In the genomic region with DNA sequence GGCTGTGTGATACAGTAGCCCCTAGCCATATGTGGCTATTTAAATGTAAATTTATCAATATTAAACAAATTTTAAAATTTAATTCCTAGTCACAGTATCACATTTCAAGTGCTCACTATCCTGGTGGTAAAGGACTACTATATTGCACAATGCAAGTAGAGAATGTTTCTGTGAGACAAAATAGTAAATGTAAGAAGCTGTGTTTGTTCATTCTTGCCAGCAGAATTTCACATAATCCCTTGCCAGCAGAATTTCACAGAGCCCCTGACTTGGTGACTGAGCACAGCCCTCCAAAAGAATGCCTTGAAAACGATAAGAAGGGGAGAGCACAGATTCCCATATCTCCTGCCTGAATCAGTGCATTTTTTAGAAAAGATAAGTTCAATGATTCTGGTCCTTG, we compare ENCODE assay signal across 18 cellular contexts.
"Had no signal": no experiment of that assay in that cellular context is flagged by ENCODE, and none has a peak within 500 bp of the region (broad histone marks: within the 10 kb centered on the region; RNA-seq: fewer than 3 reads in every experiment).

No MANE protein-coding gene starts in this region.

- H2AFZ ChIP-seq: neural progenitor cell had no signal

- H3K4me3 Mint-ChIP-seq: activated CD4-positive, alpha-beta T cell treated with anti-CD3 and anti-CD28 coated beads, Interleukin-2, amount 10 ng/mL, durations not matched to agents 24 days and 14 days; activated CD8-positive, alpha-beta T cell treated with anti-CD3 and anti-CD28 coated beads for 36 hours; activated naive CD4-positive, alpha-beta T cell treated with anti-CD3 and anti-CD28 coated beads, Interleukin-2, amount 10 ng/mL, durations not matched to agents 7 days and 5 days; activated T-cell treated with anti-CD3 and anti-CD28 coated beads, Interleukin-2, amount 50 U/mL, for 4 hours; naive thymus-derived CD4-positive, alpha-beta T cell; neural progenitor cell; stimulated activated naive CD8-positive, alpha-beta T cell treated with anti-CD3 and anti-CD28 coated beads, Interleukin-15, amount 100 ng/mL, for 72 hours; type B pancreatic cell had no signal

- H3K4me2 ChIP-seq: neural progenitor cell had no signal

- H3K36me3 ChIP-seq: adrenal gland, neural progenitor cell, suprapubic skin had no signal

- DNase-seq: activated CD4-positive, alpha-beta T cell treated with anti-CD3 and anti-CD28 coated beads, Interleukin-2, amount 10 ng/mL, durations not matched to agents 24 days and 14 days; activated CD8-positive, alpha-beta T cell treated with anti-CD3 and anti-CD28 coated beads for 36 hours; activated naive CD4-positive, alpha-beta T cell treated with anti-CD3 and anti-CD28 coated beads, Interleukin-2, amount 10 ng/mL, durations not matched to agents 7 days and 5 days; activated T-cell treated with anti-CD3 and anti-CD28 coated beads, Interleukin-2, amount 50 U/mL, for 4 hours; dermis blood vessel endothelial cell; effector memory CD4-positive, alpha-beta T cell; mesenchymal stem cell; naive thymus-derived CD4-positive, alpha-beta T cell; psoas muscle; right cardiac atrium; stimulated activated CD4-positive, alpha-beta T cell treated with anti-CD3 and anti-CD28 coated beads, Interleukin-4, amount 100 ng/mL, for 1 hour; stimulated activated naive CD8-positive, alpha-beta T cell treated with anti-CD3 and anti-CD28 coated beads, Interleukin-15, amount 100 ng/mL, for 72 hours; T1000 had no signal

- H3K27ac ChIP-seq: neural progenitor cell, psoas muscle, suprapubic skin had no signal

- ATAC-seq: activated CD8-positive, alpha-beta T cell treated with anti-CD3 and anti-CD28 coated beads for 36 hours; activated T-cell treated with anti-CD3 and anti-CD28 coated beads, Interleukin-2, amount 50 U/mL, for 4 hours; naive thymus-derived CD4-positive, alpha-beta T cell; psoas muscle; stimulated activated naive CD8-positive, alpha-beta T cell treated with anti-CD3 and anti-CD28 coated beads, Interleukin-15, amount 100 ng/mL, for 72 hours had no signal

- H3K4me3 ChIP-seq: adrenal gland, mucosa of descending colon, neural progenitor cell, psoas muscle, suprapubic skin had no signal

- H3K4me1 ChIP-seq: neural progenitor cell, psoas muscle, suprapubic skin had no signal

- H3K36me3 Mint-ChIP-seq: activated naive CD4-positive, alpha-beta T cell treated with anti-CD3 and anti-CD28 coated beads, Interleukin-2, amount 10 ng/mL, durations not matched to agents 7 days and 5 days; naive thymus-derived CD4-positive, alpha-beta T cell; neural progenitor cell; type B pancreatic cell had no signal

- H3K27me3 Mint-ChIP-seq: stimulated activated naive CD8-positive, alpha-beta T cell treated with anti-CD3 and anti-CD28 coated beads, Interleukin-15, amount 100 ng/mL, for 72 hours had no signal

- H3K27ac Mint-ChIP-seq: activated CD4-positive, alpha-beta T cell treated with anti-CD3 and anti-CD28 coated beads, Interleukin-2, amount 10 ng/mL, durations not matched to agents 24 days and 14 days; activated CD8-positive, alpha-beta T cell treated with anti-CD3 and anti-CD28 coated beads for 36 hours; activated naive CD4-positive, alpha-beta T cell treated with anti-CD3 and anti-CD28 coated beads, Interleukin-2, amount 10 ng/mL, durations not matched to agents 7 days and 5 days; naive thymus-derived CD4-positive, alpha-beta T cell; neural progenitor cell; stimulated activated naive CD8-positive, alpha-beta T cell treated with anti-CD3 and anti-CD28 coated beads, Interleukin-15, amount 100 ng/mL, for 72 hours; type B pancreatic cell had no signal

- H3K4me1 Mint-ChIP-seq: activated CD4-positive, alpha-beta T cell treated with anti-CD3 and anti-CD28 coated beads, Interleukin-2, amount 10 ng/mL, durations not matched to agents 24 days and 14 days; activated naive CD4-positive, alpha-beta T cell treated with anti-CD3 and anti-CD28 coated beads, Interleukin-2, amount 10 ng/mL, durations not matched to agents 7 days and 5 days; naive thymus-derived CD4-positive, alpha-beta T cell; neural progenitor cell; stimulated activated naive CD8-positive, alpha-beta T cell treated with anti-CD3 and anti-CD28 coated beads, Interleukin-15, amount 100 ng/mL, for 72 hours had no signal

- H3K9ac ChIP-seq: neural progenitor cell had no signal

- H3K9me3 Mint-ChIP-seq: activated CD4-positive, alpha-beta T cell treated with anti-CD3 and anti-CD28 coated beads, Interleukin-2, amount 10 ng/mL, durations not matched to agents 24 days and 14 days; activated CD8-positive, alpha-beta T cell treated with anti-CD3 and anti-CD28 coated beads for 36 hours; activated naive CD4-positive, alpha-beta T cell treated with anti-CD3 and anti-CD28 coated beads, Interleukin-2, amount 10 ng/mL, durations not matched to agents 7 days and 5 days; activated T-cell treated with anti-CD3 and anti-CD28 coated beads, Interleukin-2, amount 50 U/mL, for 4 hours; naive thymus-derived CD4-positive, alpha-beta T cell; neural progenitor cell; stimulated activated naive CD8-positive, alpha-beta T cell treated with anti-CD3 and anti-CD28 coated beads, Interleukin-15, amount 100 ng/mL, for 72 hours; type B pancreatic cell had no signal

- H3K9me3 ChIP-seq: adrenal gland, mucosa of descending colon, psoas muscle, suprapubic skin had no signal

- H3K27me3 ChIP-seq: adrenal gland, neural progenitor cell, suprapubic skin had no signal
